Comparison of ENCODE assay signal across 1 cellular context in the genomic region with DNA sequence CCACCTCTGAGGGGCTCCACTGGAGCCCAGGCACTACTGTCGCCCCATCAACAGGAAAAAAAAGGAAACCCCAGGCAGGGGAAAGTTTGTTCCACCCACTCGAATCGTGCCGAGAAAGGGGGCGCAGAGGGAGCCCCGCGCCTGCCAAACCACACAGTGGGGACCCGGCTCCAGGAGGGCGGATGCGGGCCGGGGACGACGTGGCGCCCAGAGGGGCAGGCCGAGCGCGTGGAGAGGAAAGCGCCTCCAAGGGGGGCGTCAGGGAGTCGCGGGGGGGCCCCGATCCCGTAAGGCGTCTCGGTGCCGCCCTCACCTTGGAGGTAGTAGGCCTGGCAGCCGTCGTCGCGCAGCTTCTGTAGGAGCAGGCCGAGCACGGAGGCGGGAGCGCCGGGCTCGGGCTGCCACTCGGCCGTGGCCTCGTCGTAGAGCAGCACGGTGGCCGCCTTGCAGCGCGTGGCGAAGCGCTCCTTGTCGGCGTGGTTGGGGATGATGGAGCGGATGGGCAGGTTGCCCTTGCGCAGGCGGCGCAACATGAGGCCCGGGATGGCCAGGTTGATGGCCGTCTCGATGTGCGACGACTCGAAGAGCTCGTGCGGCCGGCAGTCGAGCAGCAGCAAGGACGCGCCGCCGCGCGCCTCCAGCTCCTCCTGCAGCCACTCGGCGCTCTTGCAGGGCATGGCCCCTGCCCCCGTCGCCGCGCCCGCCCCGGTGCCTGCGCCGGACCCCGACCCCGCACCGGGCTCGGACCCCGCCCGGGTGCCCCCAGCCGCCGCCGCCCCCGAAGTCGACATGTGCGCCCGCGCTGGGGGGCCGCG.
A peak's percentile ranks its signal among the peaks of the same experiment; 100 is the strongest.
TF ChIP-seq lines count a peak whose summit lies in the region.

No MANE protein-coding gene starts in this region.

TF ChIP-seq in K562, 482 proteins besides CTCF, POLR2A, EP300 and RAD21 (continued from another document and continues in another):
- TF ChIP-seq, protein P1, sequence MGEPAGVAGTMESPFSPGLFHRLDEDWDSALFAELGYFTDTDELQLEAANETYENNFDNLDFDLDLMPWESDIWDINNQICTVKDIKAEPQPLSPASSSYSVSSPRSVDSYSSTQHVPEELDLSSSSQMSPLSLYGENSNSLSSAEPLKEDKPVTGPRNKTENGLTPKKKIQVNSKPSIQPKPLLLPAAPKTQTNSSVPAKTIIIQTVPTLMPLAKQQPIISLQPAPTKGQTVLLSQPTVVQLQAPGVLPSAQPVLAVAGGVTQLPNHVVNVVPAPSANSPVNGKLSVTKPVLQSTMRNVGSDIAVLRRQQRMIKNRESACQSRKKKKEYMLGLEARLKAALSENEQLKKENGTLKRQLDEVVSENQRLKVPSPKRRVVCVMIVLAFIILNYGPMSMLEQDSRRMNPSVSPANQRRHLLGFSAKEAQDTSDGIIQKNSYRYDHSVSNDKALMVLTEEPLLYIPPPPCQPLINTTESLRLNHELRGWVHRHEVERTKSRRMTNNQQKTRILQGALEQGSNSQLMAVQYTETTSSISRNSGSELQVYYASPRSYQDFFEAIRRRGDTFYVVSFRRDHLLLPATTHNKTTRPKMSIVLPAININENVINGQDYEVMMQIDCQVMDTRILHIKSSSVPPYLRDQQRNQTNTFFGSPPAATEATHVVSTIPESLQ (CRISPR knock-in tag; IDR thresholded peaks at IDR 0.05), result 0 out of 2 replicates have a peak, but pooled peaks have one; percentile 60
- TF ChIP-seq, protein P2, sequence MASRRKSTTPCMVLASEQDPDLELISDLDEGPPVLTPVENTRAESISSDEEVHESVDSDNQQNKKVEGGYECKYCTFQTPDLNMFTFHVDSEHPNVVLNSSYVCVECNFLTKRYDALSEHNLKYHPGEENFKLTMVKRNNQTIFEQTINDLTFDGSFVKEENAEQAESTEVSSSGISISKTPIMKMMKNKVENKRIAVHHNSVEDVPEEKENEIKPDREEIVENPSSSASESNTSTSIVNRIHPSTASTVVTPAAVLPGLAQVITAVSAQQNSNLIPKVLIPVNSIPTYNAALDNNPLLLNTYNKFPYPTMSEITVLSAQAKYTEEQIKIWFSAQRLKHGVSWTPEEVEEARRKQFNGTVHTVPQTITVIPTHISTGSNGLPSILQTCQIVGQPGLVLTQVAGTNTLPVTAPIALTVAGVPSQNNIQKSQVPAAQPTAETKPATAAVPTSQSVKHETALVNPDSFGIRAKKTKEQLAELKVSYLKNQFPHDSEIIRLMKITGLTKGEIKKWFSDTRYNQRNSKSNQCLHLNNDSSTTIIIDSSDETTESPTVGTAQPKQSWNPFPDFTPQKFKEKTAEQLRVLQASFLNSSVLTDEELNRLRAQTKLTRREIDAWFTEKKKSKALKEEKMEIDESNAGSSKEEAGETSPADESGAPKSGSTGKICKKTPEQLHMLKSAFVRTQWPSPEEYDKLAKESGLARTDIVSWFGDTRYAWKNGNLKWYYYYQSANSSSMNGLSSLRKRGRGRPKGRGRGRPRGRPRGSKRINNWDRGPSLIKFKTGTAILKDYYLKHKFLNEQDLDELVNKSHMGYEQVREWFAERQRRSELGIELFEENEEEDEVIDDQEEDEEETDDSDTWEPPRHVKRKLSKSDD (conservative IDR thresholded peaks at IDR 0.05; ENCODE audit: low read length), result no peak
- TF ChIP-seq ZNF444 (CRISPR knock-in tag; IDR thresholded peaks at IDR 0.05) (no peak), ZNF766 (CRISPR knock-in tag; conservative IDR thresholded peaks at IDR 0.05) (no peak), ELF1 (tag; IDR thresholded peaks at IDR 0.05) (no peak), STAG1 (CRISPR knock-in tag; IDR thresholded peaks at IDR 0.05; ENCODE audit: borderline replicate concordance) (0 out of 2 replicates have a peak, but pooled peaks have one; percentile 18), PML (IDR thresholded peaks at IDR 0.05; ENCODE audit: low read length) (no peak), TRIM28 (IDR thresholded peaks at IDR 0.05) (no peak), HEY1 (CRISPR knock-in tag; IDR thresholded peaks at IDR 0.05; ENCODE audit: borderline replicate concordance) (no peak), ZNF584 (CRISPR knock-in tag; IDR thresholded peaks at IDR 0.05; ENCODE audit: low read depth) (no peak), RBBP5 (IDR thresholded peaks at IDR 0.05; ENCODE audit: borderline replicate concordance, insufficient read depth, low read length, poor library complexity, severe bottlenecking) (peak; percentile 79), PHF8 (IDR thresholded peaks at IDR 0.05; ENCODE audit: borderline replicate concordance, low read length) (peak; percentile 29; the same call in 1 of the 2 replicates), SAP30 (IDR thresholded peaks at IDR 0.05; ENCODE audit: borderline replicate concordance, insufficient read depth, low read depth, low read length, poor library complexity, severe bottlenecking) (peak; percentile 23), ADNP (tag; IDR thresholded peaks at IDR 0.05) (no peak), MAFK (IDR thresholded peaks at IDR 0.05; ENCODE audit: low read length) (no peak), CHD4 (IDR thresholded peaks at IDR 0.05; ENCODE audit: insufficient read depth, insufficient replicate concordance, low read depth, low read length, poor library complexity, severe bottlenecking) (no peak), TCFL5 (CRISPR knock-in tag; conservative IDR thresholded peaks at IDR 0.05) (no peak), NELFE (IDR thresholded peaks at IDR 0.05; ENCODE audit: insufficient read depth, insufficient read length) (no peak), SMARCC2 (IDR thresholded peaks at IDR 0.05; ENCODE audit: low read depth) (no peak), MYBL2 (IDR thresholded peaks at IDR 0.05; ENCODE audit: low read depth) (no peak), MYBL2 (CRISPR knock-in tag; IDR thresholded peaks at IDR 0.05; ENCODE audit: borderline replicate concordance) (no peak), SMARCA4 (IDR thresholded peaks at IDR 0.05) (no peak), KLF16 (IDR thresholded peaks at IDR 0.05) (no peak), ZNF263 (CRISPR knock-in tag; IDR thresholded peaks at IDR 0.05; ENCODE audit: borderline replicate concordance) (0 out of 2 replicates have a peak, but pooled peaks have one; percentile 15), FOSL1 (tag; conservative IDR thresholded peaks at IDR 0.05) (no peak), ILF3 (IDR thresholded peaks at IDR 0.05; ENCODE audit: borderline replicate concordance) (no peak), NFRKB (IDR thresholded peaks at IDR 0.05; ENCODE audit: low read depth) (no peak), MAFF (IDR thresholded peaks at IDR 0.05; ENCODE audit: low read length) (no peak), THRAP3 (IDR thresholded peaks at IDR 0.05; ENCODE audit: borderline replicate concordance) (no peak), CEBPB (tag; IDR thresholded peaks at IDR 0.05) (no peak), EP400 (IDR thresholded peaks at IDR 0.05) (peak; percentile 70; the same call in 1 of the 2 replicates), ETV6 (IDR thresholded peaks at IDR 0.05; ENCODE audit: borderline replicate concordance in 1 of 2, low read depth in 2 of 2, low read length in 1 of 2) (no peak), ETV6 (CRISPR knock-in tag; IDR thresholded peaks at IDR 0.05; ENCODE audit: borderline replicate concordance) (no peak)
- TF ChIP-seq, protein P3, sequence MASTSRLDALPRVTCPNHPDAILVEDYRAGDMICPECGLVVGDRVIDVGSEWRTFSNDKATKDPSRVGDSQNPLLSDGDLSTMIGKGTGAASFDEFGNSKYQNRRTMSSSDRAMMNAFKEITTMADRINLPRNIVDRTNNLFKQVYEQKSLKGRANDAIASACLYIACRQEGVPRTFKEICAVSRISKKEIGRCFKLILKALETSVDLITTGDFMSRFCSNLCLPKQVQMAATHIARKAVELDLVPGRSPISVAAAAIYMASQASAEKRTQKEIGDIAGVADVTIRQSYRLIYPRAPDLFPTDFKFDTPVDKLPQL (IDR thresholded peaks at IDR 0.05; ENCODE audit: extremely low read depth, insufficient read length), result no peak
- TF ChIP-seq, protein P4, sequence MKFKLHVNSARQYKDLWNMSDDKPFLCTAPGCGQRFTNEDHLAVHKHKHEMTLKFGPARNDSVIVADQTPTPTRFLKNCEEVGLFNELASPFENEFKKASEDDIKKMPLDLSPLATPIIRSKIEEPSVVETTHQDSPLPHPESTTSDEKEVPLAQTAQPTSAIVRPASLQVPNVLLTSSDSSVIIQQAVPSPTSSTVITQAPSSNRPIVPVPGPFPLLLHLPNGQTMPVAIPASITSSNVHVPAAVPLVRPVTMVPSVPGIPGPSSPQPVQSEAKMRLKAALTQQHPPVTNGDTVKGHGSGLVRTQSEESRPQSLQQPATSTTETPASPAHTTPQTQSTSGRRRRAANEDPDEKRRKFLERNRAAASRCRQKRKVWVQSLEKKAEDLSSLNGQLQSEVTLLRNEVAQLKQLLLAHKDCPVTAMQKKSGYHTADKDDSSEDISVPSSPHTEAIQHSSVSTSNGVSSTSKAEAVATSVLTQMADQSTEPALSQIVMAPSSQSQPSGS (CRISPR knock-in tag; IDR thresholded peaks at IDR 0.05), result no peak
- TF ChIP-seq, protein P5, sequence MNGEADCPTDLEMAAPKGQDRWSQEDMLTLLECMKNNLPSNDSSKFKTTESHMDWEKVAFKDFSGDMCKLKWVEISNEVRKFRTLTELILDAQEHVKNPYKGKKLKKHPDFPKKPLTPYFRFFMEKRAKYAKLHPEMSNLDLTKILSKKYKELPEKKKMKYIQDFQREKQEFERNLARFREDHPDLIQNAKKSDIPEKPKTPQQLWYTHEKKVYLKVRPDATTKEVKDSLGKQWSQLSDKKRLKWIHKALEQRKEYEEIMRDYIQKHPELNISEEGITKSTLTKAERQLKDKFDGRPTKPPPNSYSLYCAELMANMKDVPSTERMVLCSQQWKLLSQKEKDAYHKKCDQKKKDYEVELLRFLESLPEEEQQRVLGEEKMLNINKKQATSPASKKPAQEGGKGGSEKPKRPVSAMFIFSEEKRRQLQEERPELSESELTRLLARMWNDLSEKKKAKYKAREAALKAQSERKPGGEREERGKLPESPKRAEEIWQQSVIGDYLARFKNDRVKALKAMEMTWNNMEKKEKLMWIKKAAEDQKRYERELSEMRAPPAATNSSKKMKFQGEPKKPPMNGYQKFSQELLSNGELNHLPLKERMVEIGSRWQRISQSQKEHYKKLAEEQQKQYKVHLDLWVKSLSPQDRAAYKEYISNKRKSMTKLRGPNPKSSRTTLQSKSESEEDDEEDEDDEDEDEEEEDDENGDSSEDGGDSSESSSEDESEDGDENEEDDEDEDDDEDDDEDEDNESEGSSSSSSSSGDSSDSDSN (IDR thresholded peaks at IDR 0.05; ENCODE audit: borderline replicate concordance in 1 of 2, low read depth in 2 of 2, low read length in 2 of 2), result 0 out of 4 replicates have a peak, but pooled peaks of 1 of the 2 experiments have one; percentile 34
- TF ChIP-seq, protein P6, sequence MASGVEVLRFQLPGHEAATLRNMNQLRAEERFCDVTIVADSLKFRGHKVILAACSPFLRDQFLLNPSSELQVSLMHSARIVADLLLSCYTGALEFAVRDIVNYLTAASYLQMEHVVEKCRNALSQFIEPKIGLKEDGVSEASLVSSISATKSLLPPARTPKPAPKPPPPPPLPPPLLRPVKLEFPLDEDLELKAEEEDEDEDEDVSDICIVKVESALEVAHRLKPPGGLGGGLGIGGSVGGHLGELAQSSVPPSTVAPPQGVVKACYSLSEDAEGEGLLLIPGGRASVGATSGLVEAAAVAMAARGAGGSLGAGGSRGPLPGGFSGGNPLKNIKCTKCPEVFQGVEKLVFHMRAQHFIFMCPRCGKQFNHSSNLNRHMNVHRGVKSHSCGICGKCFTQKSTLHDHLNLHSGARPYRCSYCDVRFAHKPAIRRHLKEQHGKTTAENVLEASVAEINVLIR (CRISPR knock-in tag; IDR thresholded peaks at IDR 0.05), result no peak
- TF ChIP-seq, protein P7, sequence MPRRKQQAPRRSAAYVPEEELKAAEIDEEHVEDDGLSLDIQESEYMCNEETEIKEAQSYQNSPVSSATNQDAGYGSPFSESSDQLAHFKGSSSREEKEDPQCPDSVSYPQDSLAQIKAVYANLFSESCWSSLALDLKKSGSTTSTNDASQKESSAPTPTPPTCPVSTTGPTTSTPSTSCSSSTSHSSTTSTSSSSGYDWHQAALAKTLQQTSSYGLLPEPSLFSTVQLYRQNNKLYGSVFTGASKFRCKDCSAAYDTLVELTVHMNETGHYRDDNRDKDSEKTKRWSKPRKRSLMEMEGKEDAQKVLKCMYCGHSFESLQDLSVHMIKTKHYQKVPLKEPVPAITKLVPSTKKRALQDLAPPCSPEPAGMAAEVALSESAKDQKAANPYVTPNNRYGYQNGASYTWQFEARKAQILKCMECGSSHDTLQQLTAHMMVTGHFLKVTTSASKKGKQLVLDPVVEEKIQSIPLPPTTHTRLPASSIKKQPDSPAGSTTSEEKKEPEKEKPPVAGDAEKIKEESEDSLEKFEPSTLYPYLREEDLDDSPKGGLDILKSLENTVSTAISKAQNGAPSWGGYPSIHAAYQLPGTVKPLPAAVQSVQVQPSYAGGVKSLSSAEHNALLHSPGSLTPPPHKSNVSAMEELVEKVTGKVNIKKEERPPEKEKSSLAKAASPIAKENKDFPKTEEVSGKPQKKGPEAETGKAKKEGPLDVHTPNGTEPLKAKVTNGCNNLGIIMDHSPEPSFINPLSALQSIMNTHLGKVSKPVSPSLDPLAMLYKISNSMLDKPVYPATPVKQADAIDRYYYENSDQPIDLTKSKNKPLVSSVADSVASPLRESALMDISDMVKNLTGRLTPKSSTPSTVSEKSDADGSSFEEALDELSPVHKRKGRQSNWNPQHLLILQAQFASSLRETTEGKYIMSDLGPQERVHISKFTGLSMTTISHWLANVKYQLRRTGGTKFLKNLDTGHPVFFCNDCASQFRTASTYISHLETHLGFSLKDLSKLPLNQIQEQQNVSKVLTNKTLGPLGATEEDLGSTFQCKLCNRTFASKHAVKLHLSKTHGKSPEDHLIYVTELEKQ (CRISPR knock-in tag; IDR thresholded peaks at IDR 0.05), result no peak
- TF ChIP-seq, protein P8, sequence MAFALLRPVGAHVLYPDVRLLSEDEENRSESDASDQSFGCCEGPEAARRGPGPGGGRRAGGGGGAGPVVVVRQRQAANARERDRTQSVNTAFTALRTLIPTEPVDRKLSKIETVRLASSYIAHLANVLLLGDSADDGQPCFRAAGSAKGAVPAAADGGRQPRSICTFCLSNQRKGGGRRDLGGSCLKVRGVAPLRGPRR (CRISPR knock-in tag; IDR thresholded peaks at IDR 0.05), result no peak
